Comparison of ENCODE assay signal across 18 cellular contexts in the genomic region with DNA sequence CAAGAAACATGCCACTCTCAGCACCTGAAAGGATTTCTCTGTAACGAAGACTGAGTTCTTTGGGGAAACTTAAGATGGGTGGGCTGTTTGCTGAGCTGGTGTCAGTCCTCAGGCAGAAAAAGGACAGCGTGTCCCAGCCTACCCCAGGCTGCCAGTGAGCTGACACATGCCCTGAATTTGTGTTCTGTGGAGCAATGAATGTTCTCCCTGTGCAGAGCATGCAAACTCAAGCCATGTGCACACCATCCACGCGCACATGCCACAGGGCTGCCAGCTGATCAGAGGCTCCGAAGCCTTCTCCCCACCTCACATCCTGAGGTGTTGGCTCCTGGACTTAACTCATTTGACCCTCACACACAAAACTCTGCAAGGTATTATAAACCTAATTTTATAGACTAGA.
DNase-seq lines count a peak whose midpoint lies in the region; ATAC-seq and TF ChIP-seq lines count a peak whose summit lies in the region.
"Had no signal": no experiment of that assay in that cellular context is flagged by ENCODE, and none has a peak within 500 bp of the region (broad histone marks: within the 10 kb centered on the region; RNA-seq: fewer than 3 reads in every experiment).

No MANE protein-coding gene starts in this region.

- peaks cover 7% of the 10 kb centered on the region; the same call in 1 of the 2 replicates for H3K4me1 ChIP-seq in MM.1S (ENCODE audit: low read length)
- peaks cover 37% of the 10 kb centered on the region for H3K4me1 ChIP-seq in psoas muscle
- H3K4me1 ChIP-seq in CD8-positive, alpha-beta T cell (ENCODE audit: insufficient read depth, low read length): no peaks in the 10 kb centered on the region
- H3K4me1 ChIP-seq: Caco-2, SJCRH30 had no signal

- intact Hi-C loops in psoas muscle (cut with DNase I): loop anchor here (5.0 kb wide), 1 partner anchor 42 kb away; no protein-coding TSS in a partner anchor
- intact Hi-C loops in CD8-positive, alpha-beta T cell (cut with DNase I, micrococcal nuclease): no loop called here

- H3K4me3 Mint-ChIP-seq in CD8-positive, alpha-beta T cell: no peak overlapping the region
- no peak overlapping the region for H3K4me3 Mint-ChIP-seq in activated T-helper 17 cell treated with anti-CD3 and anti-CD28 coated beads, Interleukin-2, amount 50 U/mL, for 72 hours
- H3K4me3 Mint-ChIP-seq: H9 had no signal

- H3K27ac ChIP-seq in MM.1S (ENCODE audit: low read length): peak overlapping the region; percentile 46; the same call in 1 of the 2 replicates
- H3K27ac ChIP-seq in psoas muscle: peak overlapping the region; percentile 89
- no peak overlapping the region for H3K27ac ChIP-seq in CD8-positive, alpha-beta T cell (ENCODE audit: low read depth, low read length)
- H3K27ac ChIP-seq: RWPE1, SJCRH30 had no signal

- no peaks in the 10 kb centered on the region for H3K4me1 Mint-ChIP-seq in CD8-positive, alpha-beta T cell (ENCODE audit: low read depth)
- H3K4me1 Mint-ChIP-seq in activated T-helper 17 cell treated with anti-CD3 and anti-CD28 coated beads, Interleukin-2, amount 50 U/mL, for 72 hours: no peaks in the 10 kb centered on the region

- no peaks in the 10 kb centered on the region for H4K20me1 ChIP-seq in MM.1S (ENCODE audit: insufficient read depth, low read length)

- no peaks in the 10 kb centered on the region for H3K79me2 ChIP-seq in MM.1S (ENCODE audit: low read length)

- H3K27me3 ChIP-seq in MM.1S (replicated peaks; ENCODE audit: insufficient read depth, low read length): no peaks in the 10 kb centered on the region
- H3K27me3 ChIP-seq in psoas muscle (ENCODE audit: insufficient read depth in 3 of 3, low read length in 2 of 3): no peaks in the 10 kb centered on the region
- H3K27me3 ChIP-seq in CD8-positive, alpha-beta T cell (ENCODE audit: insufficient read depth, low read length): no peaks in the 10 kb centered on the region
- H3K27me3 ChIP-seq in MG63: no peaks in the 10 kb centered on the region
- H3K27me3 ChIP-seq: SJCRH30 had no signal

- 17 to 49% (median 43%) methylated on average over 5 of the region's 5 CpGs for WGBS in psoas muscle, 3 donors

- H3K36me3 Mint-ChIP-seq in CD8-positive, alpha-beta T cell: peaks cover 24% of the 10 kb centered on the region
- peaks cover 7% of the 10 kb centered on the region for H3K36me3 Mint-ChIP-seq in activated T-helper 17 cell treated with anti-CD3 and anti-CD28 coated beads, Interleukin-2, amount 50 U/mL, for 72 hours (ENCODE audit: low read depth)

- H3K9me3 Mint-ChIP-seq in CD8-positive, alpha-beta T cell: no peaks in the 10 kb centered on the region
- no peaks in the 10 kb centered on the region for H3K9me3 Mint-ChIP-seq in activated T-helper 17 cell treated with anti-CD3 and anti-CD28 coated beads, Interleukin-2, amount 50 U/mL, for 72 hours
- H3K9me3 Mint-ChIP-seq: H9 had no signal

- H3K4me3 ChIP-seq in MM.1S (ENCODE audit: low read length) (no peak overlapping the region), psoas muscle (no peak overlapping the region), MG63 (no peak overlapping the region)
- no peak overlapping the region for H3K4me3 ChIP-seq in CD8-positive, alpha-beta T cell (ENCODE audit: low read depth, low read length)
- H3K4me3 ChIP-seq: SJCRH30 had no signal

- H3K27ac Mint-ChIP-seq in CD8-positive, alpha-beta T cell: no peak overlapping the region
- H3K27ac Mint-ChIP-seq in activated T-helper 17 cell treated with anti-CD3 and anti-CD28 coated beads, Interleukin-2, amount 50 U/mL, for 72 hours: no peak overlapping the region
- H3K27ac Mint-ChIP-seq: H9 had no signal

- no peak overlapping the region for H3K9ac ChIP-seq in MM.1S (ENCODE audit: low read length)

- no peak overlapping the region for H3K4me2 ChIP-seq in MM.1S (ENCODE audit: low read depth, low read length)

- H3K9me3 ChIP-seq in MM.1S (replicated peaks; ENCODE audit: insufficient read depth, low read length) (no peaks in the 10 kb centered on the region), psoas muscle (no peaks in the 10 kb centered on the region), MG63 (no peaks in the 10 kb centered on the region)
- H3K9me3 ChIP-seq in CD8-positive, alpha-beta T cell (ENCODE audit: low read length): no peaks in the 10 kb centered on the region
- H3K9me3 ChIP-seq: Caco-2, SJCRH30 had no signal

- no peaks in the 10 kb centered on the region for H3K36me3 ChIP-seq in MM.1S (replicated peaks; ENCODE audit: insufficient read depth, low read length)
- H3K36me3 ChIP-seq in psoas muscle (ENCODE audit: insufficient read depth in 1 of 2, low read depth in 1 of 2): no peaks in the 10 kb centered on the region
- peaks cover 8% of the 10 kb centered on the region for H3K36me3 ChIP-seq in CD8-positive, alpha-beta T cell (ENCODE audit: insufficient read depth, low read length)
- H3K36me3 ChIP-seq in MG63: no peaks in the 10 kb centered on the region
- H3K36me3 ChIP-seq: SJCRH30 had no signal

- H3F3A ChIP-seq in MM.1S (ENCODE audit: insufficient read depth, low read length): no peaks in the 10 kb centered on the region

- CTCF ChIA-PET in CD8-positive, alpha-beta T cell (lab: Charles Lee): interaction anchor here (1.2 kb wide), 1 partner anchor 108 kb away, joined by 3 read pairs; no protein-coding TSS in a partner anchor

- peak; percentile 48 for DNase-seq in Ammon's horn (ENCODE audit: low spot score)
- DNase-seq in MM.1S: no peak
- DNase-seq in fibroblast of gingiva (ENCODE audit: low read depth): peak; percentile 37
- DNase-seq in psoas muscle: peak; percentile 53 to 86
- no peak for DNase-seq in CD8-positive, alpha-beta T cell
- DNase-seq in MG63: no peak
- DNase-seq: ACHN, AML-193, Caco-2, H9, Karpas-422, NCI-H1105 treated with DMSO at 0.1 percent for 48 hours, NCI-H1694 treated with DMSO at 0.1 percent for 48 hours, NCI-H526 treated with DMSO at 0.1 percent for 48 hours, SJCRH30 had no signal

- H2AFZ ChIP-seq in MM.1S (ENCODE audit: low read length): no peak overlapping the region

- ATAC-seq in psoas muscle: peak; percentile 88 to 96 (median 94)
- no peak for ATAC-seq in CD8-positive, alpha-beta T cell
- ATAC-seq in activated T-helper 17 cell treated with anti-CD3 and anti-CD28 coated beads, Interleukin-2, amount 50 U/mL, for 72 hours (replicated peaks): no peak
- ATAC-seq: PC-3 had no signal

- no peak for TF ChIP-seq CTCF in MM.1S (IDR thresholded peaks at IDR 0.05; ENCODE audit: low read length)
- no peak for TF ChIP-seq CTCF in psoas muscle (IDR thresholded peaks at IDR 0.05)
- no peak for TF ChIP-seq CTCF in CD8-positive, alpha-beta T cell (IDR thresholded peaks at IDR 0.05)

- no peaks in the 10 kb centered on the region for H3K27me3 Mint-ChIP-seq in CD8-positive, alpha-beta T cell (ENCODE audit: low read depth)
- H3K27me3 Mint-ChIP-seq in activated T-helper 17 cell treated with anti-CD3 and anti-CD28 coated beads, Interleukin-2, amount 50 U/mL, for 72 hours: no peaks in the 10 kb centered on the region

- H3K9me2 ChIP-seq in MM.1S (replicated peaks; ENCODE audit: insufficient read depth, low read length): no peaks in the 10 kb centered on the region

- POLR2A ChIA-PET in CD8-positive, alpha-beta T cell (lab: Charles Lee): no interaction called here

Comparison
In these comparisons a context has a peak if more than half of its experiments do, and no peak if none do; other contexts are left out.
1. DNase-seq: peak in Ammon's horn (single experiment), fibroblast of gingiva (single experiment) and psoas muscle (2 of 2); none in MM.1S (single experiment), CD8-positive, alpha-beta T cell (0 of 7) and MG63 (single experiment).
2. ATAC-seq: peak in psoas muscle (4 of 4); none in CD8-positive, alpha-beta T cell (single experiment) and activated T-helper 17 cell treated with anti-CD3 and anti-CD28 coated beads, Interleukin-2, amount 50 U/mL, for 72 hours (single experiment).
3. intact Hi-C loops: an anchor here in psoas muscle (5.0 kb wide); none called in CD8-positive, alpha-beta T cell.